Comparison of ENCODE assay signal across 1 cellular context in genomic region chr9:136614967-136615623, GRCh38.
A peak's percentile ranks its signal among the peaks of the same experiment; 100 is the strongest.
TF ChIP-seq lines count a peak whose summit lies in the region.

No MANE protein-coding gene starts in this region.

TF ChIP-seq in HEK293, 187 proteins besides CTCF, POLR2A, EP300 and RAD21 (continued from another document):
- TF ChIP-seq TSHZ1 (tag by site-specific recombination; IDR thresholded peaks at IDR 0.05; ENCODE audit: borderline replicate concordance) (no peak), SP2 (tag by site-specific recombination; IDR thresholded peaks at IDR 0.05) (peak; percentile 44; the same call in 1 of the 2 replicates), ZNF404 (tag by site-specific recombination; IDR thresholded peaks at IDR 0.05) (no peak)
